ENCODE assay signal across 21 cellular contexts in genomic region chr20:3865152-3865886, GRCh38.
"Had no signal": no experiment of that assay in that cellular context is flagged by ENCODE, and none has a peak within 500 bp of the region (broad histone marks: within the 10 kb centered on the region; RNA-seq: fewer than 3 reads in every experiment).

No MANE protein-coding gene starts in this region.

- DNase-seq: Kasumi-1; MM.1S; NCI-H1092 treated with DMSO at 0.1 percent for 48 hours; NCI-H1436; NCI-H187; NCI-H2029; NCI-H2081 treated with DMSO at 0.1 percent for 48 hours; NCI-H2171; NCI-H226; NCI-H510A; NCI-H524 treated with DMSO at 0.1 percent for 48 hours; NCI-H69; NCI-H82; NK-92 treated with Interleukin-12 subunit alpha and Interleukin-12 subunit beta, amount 100 ng/mL, for 24 hours; PC-3; SHP77 treated with DMSO at 0.1 percent for 48 hours; SJCRH30 had no signal

- H3K4me2 ChIP-seq: KMS-11 had no signal

- ATAC-seq: Panc1, PC-3, Right ventricle myocardium inferior, SK-N-SH treated with all-trans-retinoic acid at 6 μM for 48 hours had no signal

- H3K27ac ChIP-seq: KMS-11, SJCRH30 had no signal

- H3K27me3 ChIP-seq: SJCRH30 had no signal

- H3K4me3 ChIP-seq: SJCRH30 had no signal
